10 cellular contexts compared by ENCODE assay signal in genomic region chr2:130183500-130184373, GRCh38. TPM values are rescaled to one million over a fixed set of nuclear protein-coding genes. Genes with fewer than 3 reads are reported as not detected.
DNase-seq lines count a peak whose midpoint lies in the region; ATAC-seq and TF ChIP-seq lines count a peak whose summit lies in the region.
"Had no signal": no experiment of that assay in that cellular context is flagged by ENCODE, and none has a peak within 500 bp of the region (broad histone marks: within the 10 kb centered on the region; RNA-seq: fewer than 3 reads in every experiment).

No MANE protein-coding gene starts in this region.

- intact Hi-C loops in psoas muscle (cut with DNase I) = loop anchor here (5.0 kb wide), 1 partner anchor 159 kb away; the partner anchor contains the start of gene IMP4 (in 2 of the 2)

- H3K36me3 Mint-ChIP-seq in T-helper 17 cell (ENCODE audit: low read depth) = peaks cover 2% of the 10 kb centered on the region

- H3K9me3 ChIP-seq in T-helper 17 cell (ENCODE audit: control insufficient read depth, low read length, poor library complexity, severe bottlenecking) (no peaks in the 10 kb centered on the region), fibroblast of lung (ENCODE audit: control insufficient read depth, insufficient read depth, low read depth, low read length) (no peaks in the 10 kb centered on the region), psoas muscle (no peaks in the 10 kb centered on the region)

- H3K79me2 ChIP-seq in fibroblast of lung (ENCODE audit: control insufficient read depth, insufficient read depth, low read length) = peaks cover 46% of the 10 kb centered on the region

- peak overlapping the region; percentile 61 for H3K27ac ChIP-seq in fibroblast of lung (ENCODE audit: insufficient read depth, low read length)
- H3K27ac ChIP-seq in psoas muscle = no peak overlapping the region

- H3K4me3 ChIP-seq in GM12865 (ENCODE audit: low read depth, low read length) = peak overlapping the region; percentile 57
- H3K4me3 ChIP-seq in fibroblast of lung (replicated peaks in 1 of 4; ENCODE audit: control extremely low read depth in 1 of 4, insufficient read depth in 1 of 4, low read depth in 3 of 4, low read length in 4 of 4) = peak overlapping the region; percentile 21 to 88 (median 60)
- peak overlapping the region; percentile 90 for H3K4me3 ChIP-seq in psoas muscle

- no peak for ATAC-seq in T-helper 17 cell
- ATAC-seq in psoas muscle = no peak
- no peak for ATAC-seq in GM21786 (IDR thresholded peaks at IDR 0.05; ENCODE audit: unreplicated experiment)

- H3K4me3 Mint-ChIP-seq in T-helper 17 cell = peak overlapping the region; percentile 78

- H3K36me3 ChIP-seq in fibroblast of lung (ENCODE audit: control insufficient read depth, insufficient read depth, low read length) = peaks cover 6% of the 10 kb centered on the region
- H3K36me3 ChIP-seq in psoas muscle (ENCODE audit: insufficient read depth in 1 of 2, low read depth in 1 of 2) = peaks cover 0 to 12% of the 10 kb centered on the region in 2 donors

- H3K9ac ChIP-seq in fibroblast of lung (ENCODE audit: insufficient read depth, low read length) = no peak overlapping the region

- H3K27ac Mint-ChIP-seq in T-helper 17 cell = peak overlapping the region; percentile 86

- H3K4me1 ChIP-seq in fibroblast of lung (ENCODE audit: control insufficient read depth, extremely low read depth, insufficient read depth, low read length) = peaks cover 2% of the 10 kb centered on the region
- peaks cover 7% of the 10 kb centered on the region for H3K4me1 ChIP-seq in psoas muscle

- 67 to 74% (median 72%) methylated on average over 24 to 27 of the region's 27 CpGs for WGBS in psoas muscle, 3 donors

- no peaks in the 10 kb centered on the region for H3K27me3 Mint-ChIP-seq in T-helper 17 cell

- H4K20me1 ChIP-seq in fibroblast of lung (ENCODE audit: control insufficient read depth, extremely low read depth, insufficient read depth, low read length) = no peaks in the 10 kb centered on the region

- H3K4me2 ChIP-seq in fibroblast of lung (ENCODE audit: extremely low read depth, insufficient read depth, low read length) = peak overlapping the region; percentile 83

- no peak overlapping the region for H2AFZ ChIP-seq in fibroblast of lung (ENCODE audit: low read length)

- no peak for DNase-seq in GM12865 (ENCODE audit: low read depth)
- DNase-seq in T-helper 17 cell = no peak
- DNase-seq in fibroblast of lung (ENCODE audit: low read depth in 2 of 2) = peak; percentile 33 to 39
- peak in 1 of 2 donors; percentile 32 for DNase-seq in psoas muscle
- DNase-seq in stimulated activated CD8-positive, alpha-beta memory T cell treated with anti-CD3 and anti-CD28 coated beads, Interleukin-4, amount 100 ng/mL, for 48 hours = no peak
- DNase-seq in DMS153 (lab: John Stamatoyannopoulos, UW) = no peak
- no peak for DNase-seq in NCI-H1092 treated with DMSO at 0.1 percent for 48 hours (lab: John Stamatoyannopoulos, UW)

- TF ChIP-seq CTCF in GM12865 (IDR thresholded peaks at IDR 0.05; ENCODE audit: insufficient read depth, low read depth, low read length, missing control alignments) (no peak), fibroblast of lung (conservative IDR thresholded peaks at IDR 0.05 in 1 of 2, IDR thresholded peaks at IDR 0.05 in 1 of 2; ENCODE audit: low read depth in 1 of 2, low read length in 2 of 2) (no peak), psoas muscle (IDR thresholded peaks at IDR 0.05) (no peak)

- peaks cover 16% of the 10 kb centered on the region for H3K4me1 Mint-ChIP-seq in T-helper 17 cell

- no peaks in the 10 kb centered on the region for H3K27me3 ChIP-seq in fibroblast of lung (ENCODE audit: control insufficient read depth, insufficient read depth, low read length)
- no peaks in the 10 kb centered on the region for H3K27me3 ChIP-seq in psoas muscle (ENCODE audit: insufficient read depth in 3 of 3, low read length in 2 of 3)

RNA-seq across cellular contexts. Expression of gene MZT2B, which starts 1.7 kb away (rescaled TPM):
- total RNA-seq in T-helper 17 cell = 100 to 1,000 TPM; 193 to 211 TPM
- total RNA-seq in fibroblast of lung = 134 and 254 TPM in 2 replicates
- polyA plus RNA-seq in fibroblast of lung = 47.7 and 54.0 TPM in 2 replicates
- polyA plus RNA-seq in fibroblast of lung (2012) = 229 and 313 TPM in 2 replicates
- 5.1 and 11.6 TPM in 2 replicates for polyA minus RNA-seq in fibroblast of lung (ENCODE audit: low replicate concordance)
- 100 to 1,000 TPM; 109 to 160 (median 140) TPM for total RNA-seq in psoas muscle
- polyA plus RNA-seq in psoas muscle = 100 to 1,000 TPM in 2 of 3 donors, 10 to 100 TPM in 1; 65.3 to 107 (median 104) TPM

RNA-seq across cellular contexts. Expression of gene SMPD4, which starts 2.3 kb away (rescaled TPM):
- total RNA-seq in T-helper 17 cell = 10 to 100 TPM; 67.6 to 83.3 TPM
- total RNA-seq in fibroblast of lung = 7.7 and 11.2 TPM in 2 replicates
- polyA plus RNA-seq in fibroblast of lung = 22.3 and 41.3 TPM in 2 replicates
- polyA plus RNA-seq in fibroblast of lung (2012) = 30.3 and 45.8 TPM in 2 replicates
- polyA minus RNA-seq in fibroblast of lung (ENCODE audit: low replicate concordance) = 56.4 and 96.8 TPM in 2 replicates
- total RNA-seq in psoas muscle = 10 to 100 TPM; 17.7 to 26.1 (median 21.9) TPM
- polyA plus RNA-seq in psoas muscle = 10 to 100 TPM; 15.7 to 29.8 (median 24.8) TPM

RNA-seq across cellular contexts. Expression of gene TUBA3E, which starts 14.5 kb away (rescaled TPM):
- total RNA-seq in T-helper 17 cell = not detected
- not detected in 2 replicates for total RNA-seq in fibroblast of lung
- polyA plus RNA-seq in fibroblast of lung = not detected in 2 replicates
- not detected in 2 replicates for polyA plus RNA-seq in fibroblast of lung (2012)
- polyA minus RNA-seq in fibroblast of lung (ENCODE audit: low replicate concordance) = not detected in 2 replicates
- total RNA-seq in psoas muscle = not detected
- under 1 TPM in 2 of 3 donors, not detected in 1; 0.01 to 0.04 TPM for polyA plus RNA-seq in psoas muscle
- total RNA-seq: lung, M059J had no signal
- polyA plus RNA-seq: lung had no signal

RNA-seq across cellular contexts. Expression of gene CCDC74B, which starts 38.8 kb away (rescaled TPM):
- total RNA-seq in T-helper 17 cell (under 1 TPM; 0.21 to 0.99 TPM), fibroblast of lung (2.0 and 3.1 TPM in 2 replicates), psoas muscle (not detected)
- polyA plus RNA-seq in fibroblast of lung (1.8 and 2.1 TPM in 2 replicates), psoas muscle (under 1 TPM; 0.12 to 0.37 (median 0.21) TPM)
- polyA plus RNA-seq in fibroblast of lung (2012) = 1.5 and 2.0 TPM in 2 replicates
- 1.4 and 2.4 TPM in 2 replicates for polyA minus RNA-seq in fibroblast of lung (ENCODE audit: low replicate concordance)

RNA-seq across cellular contexts. Expression of gene POTEF, which starts 54.7 kb away (rescaled TPM):
- total RNA-seq in T-helper 17 cell = not detected
- total RNA-seq in fibroblast of lung = not detected in 2 replicates
- polyA plus RNA-seq in fibroblast of lung = not detected in 2 replicates
- not detected in 2 replicates for polyA plus RNA-seq in fibroblast of lung (2012)
- not detected in 2 replicates for polyA minus RNA-seq in fibroblast of lung (ENCODE audit: low replicate concordance)
- total RNA-seq in psoas muscle = not detected
- not detected for polyA plus RNA-seq in psoas muscle
- total RNA-seq: M059J had no signal

Comparison
In these comparisons a context has a peak if more than half of its experiments do, and no peak if none do; other contexts are left out.
1. DNase-seq: peak in fibroblast of lung (2 of 2); none in GM12865 (single experiment), T-helper 17 cell (0 of 3), stimulated activated CD8-positive, alpha-beta memory T cell treated with anti-CD3 and anti-CD28 coated beads, Interleukin-4, amount 100 ng/mL, for 48 hours (single experiment), DMS153 (single experiment) and NCI-H1092 treated with DMSO at 0.1 percent for 48 hours (single experiment).
2. Peak in every context shown above with its lines, with median percentiles within 50 percentile points of each other: H3K4me3 ChIP-seq.